Comparison of ENCODE assay signal across 14 cellular contexts in the genomic region with DNA sequence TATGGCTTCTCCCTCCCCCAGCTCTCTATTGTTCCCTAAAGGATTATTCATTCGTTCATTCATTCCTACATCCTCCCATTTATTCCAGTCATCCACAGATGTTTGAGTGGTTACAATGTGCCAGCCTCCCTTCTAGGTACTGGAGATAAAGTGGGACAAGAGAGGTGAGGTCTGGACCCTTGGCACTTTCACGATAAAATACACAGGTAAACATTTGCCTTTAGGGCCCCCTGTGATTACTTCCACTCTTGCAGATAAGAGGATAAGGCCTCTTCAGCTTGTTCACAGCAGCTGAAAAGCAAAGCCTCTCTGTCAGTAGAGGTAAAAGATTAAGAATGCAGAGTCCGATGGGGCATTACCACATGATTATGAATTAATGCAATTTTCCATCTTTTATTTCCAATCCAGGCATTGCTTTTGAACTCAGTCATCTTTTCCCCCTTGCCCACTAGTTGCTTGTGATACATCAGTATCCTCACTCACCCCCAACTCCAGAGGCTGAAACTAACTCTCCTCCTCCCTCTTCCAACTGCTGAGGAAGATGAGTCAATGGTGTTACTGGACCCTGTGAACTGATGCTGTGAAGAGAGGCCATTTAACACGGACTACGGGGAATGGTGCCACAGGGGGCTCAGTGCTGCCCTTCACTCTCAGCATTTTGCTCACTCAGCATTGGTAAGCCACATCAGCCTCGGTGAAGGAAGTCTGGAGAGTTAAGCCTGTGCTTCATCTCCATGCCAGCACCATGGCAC. TPM values are rescaled to one million over a fixed set of nuclear protein-coding genes. Genes with fewer than 3 reads are reported as not detected.
DNase-seq lines count a peak whose midpoint lies in the region; ATAC-seq and TF ChIP-seq lines count a peak whose summit lies in the region.
"Had no signal": no experiment of that assay in that cellular context is flagged by ENCODE, and none has a peak within 500 bp of the region (broad histone marks: within the 10 kb centered on the region; RNA-seq: fewer than 3 reads in every experiment).

No MANE protein-coding gene starts in this region.

- H3K4me2 ChIP-seq in neural cell (ENCODE audit: low read length), result no peak overlapping the region

- POLR2A ChIA-PET in activated CD4-positive, alpha-beta T cell treated with anti-CD3 and anti-CD28 coated beads for 36 hours (lab: Charles Lee), result interaction anchor here (0.6 kb wide), 1 partner anchor 98 kb away, joined by 4 read pairs; no protein-coding TSS in a partner anchor
- POLR2A ChIA-PET in activated naive CD8-positive, alpha-beta T cell treated with anti-CD3 and anti-CD28 coated beads, Interleukin-2, amount 10 ng/mL, durations not matched to agents 7 days and 5 days (lab: Charles Lee), result interaction anchor here (0.8 to 2.6 kb wide), 6 partner anchors 9 to 121 kb away, joined by 3 to 24 read pairs (median 5); no protein-coding TSS in a partner anchor

- no peaks in the 10 kb centered on the region for H3F3A ChIP-seq in neural cell (ENCODE audit: insufficient read depth, low read length, poor library complexity, severe bottlenecking)

- H3K36me3 ChIP-seq in neural cell (ENCODE audit: insufficient read depth, low read length), result no peaks in the 10 kb centered on the region
- H3K36me3 ChIP-seq in left lung, result no peaks in the 10 kb centered on the region
- H3K36me3 ChIP-seq: neutrophil had no signal

- peaks cover 19% of the 10 kb centered on the region for H3K9me3 Mint-ChIP-seq in activated CD4-positive, alpha-beta T cell treated with anti-CD3 and anti-CD28 coated beads for 36 hours (ENCODE audit: low read depth)
- peaks cover 24% of the 10 kb centered on the region for H3K9me3 Mint-ChIP-seq in activated naive CD8-positive, alpha-beta T cell treated with anti-CD3 and anti-CD28 coated beads, Interleukin-2, amount 10 ng/mL, durations not matched to agents 7 days and 5 days

- H3K4me3 Mint-ChIP-seq in activated CD4-positive, alpha-beta T cell treated with anti-CD3 and anti-CD28 coated beads for 36 hours, result peak overlapping the region; percentile 94
- H3K4me3 Mint-ChIP-seq in activated naive CD8-positive, alpha-beta T cell treated with anti-CD3 and anti-CD28 coated beads, Interleukin-2, amount 10 ng/mL, durations not matched to agents 7 days and 5 days, result peak overlapping the region; percentile 91

- H3K4me1 Mint-ChIP-seq in activated CD4-positive, alpha-beta T cell treated with anti-CD3 and anti-CD28 coated beads for 36 hours, result peaks cover 43% of the 10 kb centered on the region
- peaks cover 34% of the 10 kb centered on the region for H3K4me1 Mint-ChIP-seq in activated naive CD8-positive, alpha-beta T cell treated with anti-CD3 and anti-CD28 coated beads, Interleukin-2, amount 10 ng/mL, durations not matched to agents 7 days and 5 days

- H3K36me3 Mint-ChIP-seq in activated CD4-positive, alpha-beta T cell treated with anti-CD3 and anti-CD28 coated beads for 36 hours (ENCODE audit: low read depth), result peaks cover 21% of the 10 kb centered on the region
- peaks cover 73% of the 10 kb centered on the region for H3K36me3 Mint-ChIP-seq in activated naive CD8-positive, alpha-beta T cell treated with anti-CD3 and anti-CD28 coated beads, Interleukin-2, amount 10 ng/mL, durations not matched to agents 7 days and 5 days

- H3K27ac ChIP-seq in neural cell (ENCODE audit: low read length), result no peak overlapping the region
- H3K27ac ChIP-seq in left lung, result no peak overlapping the region
- H3K27ac ChIP-seq: dorsolateral prefrontal cortex, neutrophil had no signal

- CTCF ChIA-PET in activated CD4-positive, alpha-beta T cell treated with anti-CD3 and anti-CD28 coated beads for 36 hours (lab: Charles Lee), result interaction anchor here (1.5 kb wide), 1 partner anchor 122 kb away, joined by 4 read pairs; no protein-coding TSS in a partner anchor

- TF ChIP-seq RAD21 in neural cell (conservative IDR thresholded peaks at IDR 0.05), result no peak

- no peak for TF ChIP-seq EP300 in neural cell (conservative IDR thresholded peaks at IDR 0.05; ENCODE audit: poor library complexity, severe bottlenecking)

- TF ChIP-seq CTCF in neural cell (IDR thresholded peaks at IDR 0.05; ENCODE audit: poor library complexity, severe bottlenecking) (no peak), left lung (IDR thresholded peaks at IDR 0.05) (no peak)

- H2AFZ ChIP-seq in neural cell (ENCODE audit: low read depth, low read length), result no peak overlapping the region

- no peak overlapping the region for H3K9ac ChIP-seq in neural cell (ENCODE audit: low read length)

- H3K9me3 ChIP-seq in neural cell (ENCODE audit: low read length), result no peaks in the 10 kb centered on the region
- peaks cover 5 to 20% of the 10 kb centered on the region in 2 donors for H3K9me3 ChIP-seq in left lung

- H3K4me3 ChIP-seq in neural cell (ENCODE audit: low read length) (peak overlapping the region; percentile 66), left lung (peak overlapping the region in 1 of 2 donors; percentile 43)

- H4K20me1 ChIP-seq in neural cell (ENCODE audit: insufficient read depth), result no peaks in the 10 kb centered on the region

- intact Hi-C loops in activated CD4-positive, alpha-beta T cell treated with anti-CD3 and anti-CD28 coated beads for 36 hours (cut with DNase I, micrococcal nuclease), result loop anchor here (5.0 kb wide), 5 partner anchors 47 to 242 kb away; partner anchors contain the start of gene IFIH1 (in 1 of the 2)
- intact Hi-C loops in left lung (cut with DNase I), result no loop called here
- intact Hi-C loops in left ventricle myocardium superior (cut with micrococcal nuclease), result no loop called here

- H3K79me2 ChIP-seq in neural cell (replicated peaks; ENCODE audit: insufficient read depth, low read length), result no peaks in the 10 kb centered on the region

- no peak for DNase-seq in activated CD4-positive, alpha-beta T cell treated with anti-CD3 and anti-CD28 coated beads for 36 hours
- no peak for DNase-seq in activated CD4-positive, alpha-beta T cell treated with anti-CD3 and anti-CD28 coated beads for 1 hour
- DNase-seq in HuH-7.5 (ENCODE audit: low spot score) (peak; percentile 26), left lung (no peak), left ventricle myocardium superior (no peak), NCI-H187 treated with DMSO at 0.1 percent for 48 hours (lab: John Stamatoyannopoulos, UW) (no peak)
- DNase-seq in activated naive CD8-positive, alpha-beta T cell treated with anti-CD3 and anti-CD28 coated beads, Interleukin-2, amount 10 ng/mL, durations not matched to agents 7 days and 5 days, result no peak
- DNase-seq: activated naive CD4-positive, alpha-beta T cell treated with anti-CD3 and anti-CD28 coated beads, Interleukin-2, amount 50 U/mL, for 16 hours; dorsolateral prefrontal cortex; KBM-7; T-helper 9 cell; trophoblast cell had no signal

- H3K4me1 ChIP-seq in left lung, result peaks cover 0 to 9% of the 10 kb centered on the region in 2 donors

- no peaks in the 10 kb centered on the region for H3K9me2 ChIP-seq in neural cell (ENCODE audit: insufficient read depth, low read length)

- no peak for ATAC-seq in activated CD4-positive, alpha-beta T cell treated with anti-CD3 and anti-CD28 coated beads for 36 hours
- ATAC-seq in activated naive CD8-positive, alpha-beta T cell treated with anti-CD3 and anti-CD28 coated beads, Interleukin-2, amount 10 ng/mL, durations not matched to agents 7 days and 5 days (ENCODE audit: low read depth), result no peak
- ATAC-seq in left lung (no peak), left ventricle myocardium superior (no peak)

- H3K27me3 ChIP-seq in neural cell (ENCODE audit: insufficient read depth, low read depth, low read length) (peaks cover 30% of the 10 kb centered on the region), left lung (peaks cover 0 to 29% of the 10 kb centered on the region in 2 donors)

- H3K27me3 Mint-ChIP-seq in activated CD4-positive, alpha-beta T cell treated with anti-CD3 and anti-CD28 coated beads for 36 hours, result peaks cover 2% of the 10 kb centered on the region
- no peaks in the 10 kb centered on the region for H3K27me3 Mint-ChIP-seq in activated naive CD8-positive, alpha-beta T cell treated with anti-CD3 and anti-CD28 coated beads, Interleukin-2, amount 10 ng/mL, durations not matched to agents 7 days and 5 days

- H3K27ac Mint-ChIP-seq in activated CD4-positive, alpha-beta T cell treated with anti-CD3 and anti-CD28 coated beads for 36 hours, result no peak overlapping the region
- H3K27ac Mint-ChIP-seq in activated naive CD8-positive, alpha-beta T cell treated with anti-CD3 and anti-CD28 coated beads, Interleukin-2, amount 10 ng/mL, durations not matched to agents 7 days and 5 days, result peak overlapping the region; percentile 85

TF ChIP-seq in neural cell, 6 proteins besides CTCF, POLR2A, EP300 and RAD21 (continues in another document):
- no peak for TF ChIP-seq TAF1 (IDR thresholded peaks at IDR 0.05; ENCODE audit: low read depth)
- TF ChIP-seq EZH2 (IDR thresholded peaks at IDR 0.05; ENCODE audit: borderline replicate concordance, insufficient read depth, low read length, poor library complexity, severe bottlenecking), result no peak

RNA-seq across cellular contexts. Expression of gene DPP4, which starts 1.1 kb away (rescaled TPM):
- total RNA-seq in activated CD4-positive, alpha-beta T cell treated with anti-CD3 and anti-CD28 coated beads for 36 hours, result 10 to 100 TPM; 15.9 to 22.4 TPM
- total RNA-seq in activated naive CD8-positive, alpha-beta T cell treated with anti-CD3 and anti-CD28 coated beads, Interleukin-2, amount 10 ng/mL, durations not matched to agents 7 days and 5 days, result 100 to 1,000 TPM; 101 to 107 TPM
- not detected in 2 replicates for polyA plus RNA-seq in neural cell
- not detected in 2 replicates for polyA minus RNA-seq in neural cell
- total RNA-seq in left lung (100 to 1,000 TPM in 1 of 2 donors, 10 to 100 TPM in 1; 28.0 to 105 TPM), left ventricle myocardium superior (6.7 TPM)

Comparison
In these comparisons a context has a peak if more than half of its experiments do, and no peak if none do; other contexts are left out.
1. intact Hi-C loops: an anchor here in activated CD4-positive, alpha-beta T cell treated with anti-CD3 and anti-CD28 coated beads for 36 hours (5.0 kb wide); none called in left lung and left ventricle myocardium superior.